Comparison of ENCODE assay signal across 7 cellular contexts in genomic region chr7:84946549-84946948, GRCh38.
"Had no signal": no experiment of that assay in that cellular context is flagged by ENCODE, and none has a peak within 500 bp of the region (broad histone marks: within the 10 kb centered on the region; RNA-seq: fewer than 3 reads in every experiment).

No MANE protein-coding gene starts in this region.

- FAIRE-seq: GM12878, GM12891, GM12892, GM18507, GM19239 had no signal

- ATAC-seq: GM12878 had no signal

- DNase-seq: GDM1, GF-D8 had no signal

- H3K4me3 ChIP-seq: GM12878 had no signal
